In the genomic region with DNA sequence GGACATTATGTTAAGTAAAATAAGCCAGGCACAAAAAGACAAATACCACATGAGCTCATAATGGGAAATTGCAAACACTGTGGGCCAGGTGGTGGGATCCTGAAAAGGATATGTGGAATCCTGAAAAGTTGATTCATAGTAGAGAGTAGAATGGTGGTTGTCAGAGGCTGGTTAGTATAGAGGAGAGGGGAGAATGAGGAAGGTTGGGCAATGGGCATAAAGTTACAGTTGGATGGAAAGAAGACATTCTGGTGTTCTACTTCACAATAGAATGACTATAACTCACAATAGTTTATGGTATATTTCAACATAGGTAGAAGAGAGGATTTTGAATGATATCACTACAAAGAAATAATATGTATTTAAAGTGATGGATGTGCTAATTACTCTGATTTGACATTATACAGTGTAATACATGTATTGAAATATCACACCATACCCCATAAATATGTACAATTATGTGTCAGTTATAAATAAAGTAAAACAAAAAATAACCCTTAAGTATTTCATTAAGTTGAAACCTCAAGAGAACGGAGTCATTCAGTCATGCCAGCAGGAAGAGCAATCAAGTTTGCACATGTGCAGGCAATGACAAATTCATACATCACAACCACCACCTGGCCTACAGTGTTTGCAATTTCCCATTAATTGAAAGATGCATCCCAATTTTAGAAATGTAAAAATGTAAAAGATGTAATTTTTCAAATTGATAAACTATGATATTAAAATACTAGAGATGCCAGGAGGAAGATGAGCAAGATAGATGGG, we compare ENCODE assay signal across 29 cellular contexts.
"Had no signal": no experiment of that assay in that cellular context is flagged by ENCODE, and none has a peak within 500 bp of the region (broad histone marks: within the 10 kb centered on the region; RNA-seq: fewer than 3 reads in every experiment).

No MANE protein-coding gene starts in this region.

- H3K4me3 ChIP-seq: adrenal gland, K562, SK-N-MC had no signal

- H3K27ac ChIP-seq: adrenal gland, SK-N-MC, VCaP had no signal

- H3K36me3 Mint-ChIP-seq: activated CD4-positive, alpha-beta memory T cell treated with anti-CD3 and anti-CD28 coated beads for 36 hours; activated naive CD8-positive, alpha-beta T cell treated with anti-CD3 and anti-CD28 coated beads, Interleukin-2, amount 10 ng/mL, durations not matched to agents 7 days and 5 days; T-cell had no signal

- H3K9me3 Mint-ChIP-seq: activated CD4-positive, alpha-beta T cell treated with anti-CD3 and anti-CD28 coated beads, Interleukin-2, amount 10 ng/mL, durations not matched to agents 7 days and 5 days; activated naive CD8-positive, alpha-beta T cell treated with anti-CD3 and anti-CD28 coated beads, Interleukin-2, amount 10 ng/mL, durations not matched to agents 7 days and 5 days; activated T-helper 2 cell treated with anti-CD3 and anti-CD28 coated beads, Interferon-gamma antibody, Interleukin-2, Interleukin-4, amounts not matched to agents 10 μg/mL and 5 μg/mL and 100 μg/mL, durations not matched to agents 14 hours and 24 hours and 36 hours had no signal

- H3K36me3 ChIP-seq: adrenal gland had no signal

- H3K4me1 ChIP-seq: adrenal gland had no signal

- H3K27ac Mint-ChIP-seq: activated CD4-positive, alpha-beta memory T cell treated with anti-CD3 and anti-CD28 coated beads for 36 hours; activated CD4-positive, alpha-beta T cell treated with anti-CD3 and anti-CD28 coated beads, Interleukin-2, amount 10 ng/mL, durations not matched to agents 7 days and 5 days; activated naive CD8-positive, alpha-beta T cell treated with anti-CD3 and anti-CD28 coated beads, Interleukin-2, amount 10 ng/mL, durations not matched to agents 7 days and 5 days; activated T-helper 2 cell treated with anti-CD3 and anti-CD28 coated beads, Interferon-gamma antibody, Interleukin-2, Interleukin-4, amounts not matched to agents 10 μg/mL and 5 μg/mL and 100 μg/mL, durations not matched to agents 14 hours and 24 hours and 36 hours; T-cell had no signal

- H3K4me3 Mint-ChIP-seq: activated CD4-positive, alpha-beta memory T cell treated with anti-CD3 and anti-CD28 coated beads for 36 hours; activated CD4-positive, alpha-beta T cell treated with anti-CD3 and anti-CD28 coated beads, Interleukin-2, amount 10 ng/mL, durations not matched to agents 7 days and 5 days; activated naive CD8-positive, alpha-beta T cell treated with anti-CD3 and anti-CD28 coated beads, Interleukin-2, amount 10 ng/mL, durations not matched to agents 7 days and 5 days; T-cell had no signal

- H3K4me1 Mint-ChIP-seq: activated CD4-positive, alpha-beta T cell treated with anti-CD3 and anti-CD28 coated beads, Interleukin-2, amount 10 ng/mL, durations not matched to agents 7 days and 5 days; activated naive CD8-positive, alpha-beta T cell treated with anti-CD3 and anti-CD28 coated beads, Interleukin-2, amount 10 ng/mL, durations not matched to agents 7 days and 5 days; T-cell had no signal

- H3K27me3 Mint-ChIP-seq: activated CD4-positive, alpha-beta memory T cell treated with anti-CD3 and anti-CD28 coated beads for 36 hours; activated CD4-positive, alpha-beta T cell treated with anti-CD3 and anti-CD28 coated beads, Interleukin-2, amount 10 ng/mL, durations not matched to agents 7 days and 5 days; activated naive CD8-positive, alpha-beta T cell treated with anti-CD3 and anti-CD28 coated beads, Interleukin-2, amount 10 ng/mL, durations not matched to agents 7 days and 5 days; T-cell had no signal

- H3K27me3 ChIP-seq: adrenal gland had no signal

- DNase-seq: activated CD4-positive, alpha-beta memory T cell treated with anti-CD3 and anti-CD28 coated beads for 36 hours; activated CD4-positive, alpha-beta T cell treated with anti-CD3 and anti-CD28 coated beads, Interleukin-2, amount 10 ng/mL, durations not matched to agents 7 days and 5 days; activated CD4-positive, CD25-positive, alpha-beta regulatory T cell; activated CD8-positive, alpha-beta memory T cell treated with anti-CD3 and anti-CD28 coated beads for 24 hours; activated gamma-delta T cell treated with Interleukin-2 at 50 U/mL for 16 hours; activated naive CD4-positive, alpha-beta T cell treated with anti-CD3 and anti-CD28 coated beads, Interleukin-2, amount 50 U/mL, for 16 hours; activated naive CD8-positive, alpha-beta T cell treated with anti-CD3 and anti-CD28 coated beads, Interleukin-2, amount 10 ng/mL, durations not matched to agents 7 days and 5 days; activated T-cell treated with anti-CD3 and anti-CD28 coated beads, Interleukin-2, amount 50 U/mL, for 48 hours; adrenal gland; anterior cingulate cortex; caudate nucleus; Karpas-422; NCI-H1105 treated with DMSO at 0.1 percent for 48 hours; NCI-H146; NCI-H187 treated with DMSO at 0.1 percent for 48 hours; NCI-H2081 treated with DMSO at 0.1 percent for 48 hours; NCI-H226; NCI-H526; NCI-H82; NK-92 treated with Interleukin-12 subunit alpha and Interleukin-12 subunit beta, amount 100 ng/mL, for 24 hours; OCI-M1; SIG-M5; T-cell; T-helper 2 cell; T1000 had no signal

- ATAC-seq: K562, T-cell had no signal
